ENCODE assay signal across 1 cellular context in genomic region chrX:150570512-150570911, GRCh38.
TF ChIP-seq lines count a peak whose summit lies in the region.

No MANE protein-coding gene starts in this region.

TF ChIP-seq in HepG2, 621 proteins besides CTCF, POLR2A, EP300 and RAD21 (continued from another document):
- peak; percentile 74 for TF ChIP-seq FOXP4 (CRISPR knock-in tag; IDR thresholded peaks at IDR 0.05)
- TF ChIP-seq KDM6A (CRISPR knock-in tag; IDR thresholded peaks at IDR 0.05; ENCODE audit: low read depth): peak; percentile 66
- TF ChIP-seq NR2F6 (IDR thresholded peaks at IDR 0.05): 0 out of 2 replicates have a peak, but pooled peaks have one; percentile 25
- TF ChIP-seq NR2F6 (CRISPR knock-in tag; IDR thresholded peaks at IDR 0.05): peak; percentile 58; the same call in 1 of the 2 replicates
- no peak for TF ChIP-seq NFATC3 (CRISPR knock-in tag; IDR thresholded peaks at IDR 0.05)
- TF ChIP-seq ZMYM3 (CRISPR knock-in tag; IDR thresholded peaks at IDR 0.05): no peak
- peak; percentile 42; the same call in 1 of the 2 replicates for TF ChIP-seq POLR2AphosphoS5 (IDR thresholded peaks at IDR 0.05; ENCODE audit: low read depth, low read length)
- TF ChIP-seq XBP1 (CRISPR knock-in tag; IDR thresholded peaks at IDR 0.05): no peak
- no peak for TF ChIP-seq ZNF550 (CRISPR knock-in tag; IDR thresholded peaks at IDR 0.05; ENCODE audit: borderline replicate concordance)
- peak; percentile 19; the same call in 1 of the 2 replicates for TF ChIP-seq MIER3 (CRISPR knock-in tag; IDR thresholded peaks at IDR 0.05; ENCODE audit: borderline replicate concordance)
- peak; percentile 80; the same call in 1 of the 2 replicates for TF ChIP-seq FOXJ3 (CRISPR knock-in tag; IDR thresholded peaks at IDR 0.05; ENCODE audit: borderline replicate concordance)
- TF ChIP-seq HNF4A (CRISPR knock-in tag; IDR thresholded peaks at IDR 0.05): peak; percentile 93
- TF ChIP-seq ATF4 (CRISPR knock-in tag; IDR thresholded peaks at IDR 0.05): peak in 1 of 2 experiments; percentile 35; a peak in 1 of 4 replicates
- peak; percentile 92 for TF ChIP-seq CEBPB (IDR thresholded peaks at IDR 0.05; ENCODE audit: borderline replicate concordance, low read depth, low read length)
- TF ChIP-seq IKZF5 (CRISPR knock-in tag; IDR thresholded peaks at IDR 0.05): peak; percentile 86; the same call in 1 of the 2 replicates
- peak; percentile 63 for TF ChIP-seq RXRB (CRISPR knock-in tag; IDR thresholded peaks at IDR 0.05; ENCODE audit: borderline replicate concordance)
- peak; percentile 55; the same call in 1 of the 2 replicates for TF ChIP-seq SOX5 (CRISPR knock-in tag; IDR thresholded peaks at IDR 0.05; ENCODE audit: borderline replicate concordance)
- TF ChIP-seq TFAP4 (IDR thresholded peaks at IDR 0.05; ENCODE audit: borderline replicate concordance, low read depth): peak; percentile 29; the same call in 1 of the 2 replicates
- no peak for TF ChIP-seq KAT8 (CRISPR knock-in tag; IDR thresholded peaks at IDR 0.05)
- TF ChIP-seq PHF5A (CRISPR knock-in tag; IDR thresholded peaks at IDR 0.05; ENCODE audit: low read depth, unreplicated experiment): no peak
- TF ChIP-seq ZNF510 (CRISPR knock-in tag; IDR thresholded peaks at IDR 0.05; ENCODE audit: low read depth): no peak
- TF ChIP-seq ISL2 (CRISPR knock-in tag; IDR thresholded peaks at IDR 0.05): peak; percentile 57
- peak; percentile 21; the same call in 1 of the 2 replicates for TF ChIP-seq DRAP1 (CRISPR knock-in tag; IDR thresholded peaks at IDR 0.05)
- TF ChIP-seq ZNF773 (CRISPR knock-in tag; IDR thresholded peaks at IDR 0.05; ENCODE audit: borderline replicate concordance): no peak
- TF ChIP-seq ZNF17 (CRISPR knock-in tag; IDR thresholded peaks at IDR 0.05): no peak
- peak; percentile 31; the same call in 1 of the 2 replicates for TF ChIP-seq TCF7 (IDR thresholded peaks at IDR 0.05; ENCODE audit: low read depth)
- no peak for TF ChIP-seq ATF5 (CRISPR knock-in tag; IDR thresholded peaks at IDR 0.05; ENCODE audit: low read depth)
- peak; percentile 74 for TF ChIP-seq THAP11 (CRISPR knock-in tag; IDR thresholded peaks at IDR 0.05)
- peak; percentile 82 for TF ChIP-seq FOXA3 (CRISPR knock-in tag; IDR thresholded peaks at IDR 0.05)
- peak; percentile 81 for TF ChIP-seq HDAC2 (CRISPR knock-in tag; IDR thresholded peaks at IDR 0.05)
- peak; percentile 89 for TF ChIP-seq PAXIP1 (CRISPR knock-in tag; conservative IDR thresholded peaks at IDR 0.05)
- peak; percentile 68; the same call in 1 of the 2 replicates for TF ChIP-seq ELF3 (CRISPR knock-in tag; IDR thresholded peaks at IDR 0.05)
- TF ChIP-seq SYNCRIP (IDR thresholded peaks at IDR 0.05; ENCODE audit: insufficient read depth, low read depth, low read length): no peak
- TF ChIP-seq ZNF567 (CRISPR knock-in tag; IDR thresholded peaks at IDR 0.05; ENCODE audit: borderline replicate concordance): no peak
- TF ChIP-seq PPARG (CRISPR knock-in tag; conservative IDR thresholded peaks at IDR 0.05): peak; percentile 52; the same call in 1 of the 2 replicates
- TF ChIP-seq NFKBIZ (CRISPR knock-in tag; IDR thresholded peaks at IDR 0.05): no peak
- TF ChIP-seq MED13 (CRISPR knock-in tag; IDR thresholded peaks at IDR 0.05): peak; percentile 53; the same call in 1 of the 2 replicates
- peak; percentile 25; the same call in 1 of the 2 replicates for TF ChIP-seq POGZ (CRISPR knock-in tag; IDR thresholded peaks at IDR 0.05)
- 0 out of 2 replicates have a peak, but pooled peaks have one; percentile 17 for TF ChIP-seq MIXL1 (CRISPR knock-in tag; IDR thresholded peaks at IDR 0.05)
- no peak for TF ChIP-seq ARNT (IDR thresholded peaks at IDR 0.05)
- peak; percentile 71; the same call in 1 of the 2 replicates for TF ChIP-seq FOXO1 (CRISPR knock-in tag; IDR thresholded peaks at IDR 0.05)
